ENCODE assay signal across 12 cellular contexts in genomic region chr10:93498196-93498595, GRCh38. TPM values are rescaled to one million over a fixed set of nuclear protein-coding genes. Genes with fewer than 3 reads are reported as not detected.
A peak's percentile ranks its signal among the peaks of the same experiment; 100 is the strongest.
DNase-seq lines count a peak whose midpoint lies in the region; ATAC-seq and TF ChIP-seq lines count a peak whose summit lies in the region.
"Had no signal": no experiment of that assay in that cellular context is flagged by ENCODE, and none has a peak within 500 bp of the region (broad histone marks: within the 10 kb centered on the region; RNA-seq: fewer than 3 reads in every experiment).

No MANE protein-coding gene starts in this region.

- no peak overlapping the region for H3K27ac ChIP-seq in SK-N-SH (ENCODE audit: low read depth in 2 of 2, low read length in 1 of 2)
- H3K27ac ChIP-seq: testis had no signal

- peaks cover 64% of the 10 kb centered on the region for H3K79me2 ChIP-seq in SK-N-SH (ENCODE audit: insufficient read depth)

- peaks cover 18 to 23% (median 18%) of the 10 kb centered on the region in 3 donors for H3K4me1 Mint-ChIP-seq in IgD-negative memory B cell
- H3K4me1 Mint-ChIP-seq in activated naive CD8-positive, alpha-beta T cell treated with anti-CD3 and anti-CD28 coated beads for 36 hours, result peaks cover 25% of the 10 kb centered on the region

- no peak for TF ChIP-seq EP300 in SK-N-SH (IDR thresholded peaks at IDR 0.05; ENCODE audit: borderline replicate concordance in 1 of 2, low read depth in 1 of 2, low read length in 1 of 2)

- H3K4me2 ChIP-seq in SK-N-SH, result peak overlapping the region; percentile 87; the same call in 1 of the 2 replicates

- DNase-seq in SK-N-SH, result no peak
- no peak for DNase-seq in activated naive CD8-positive, alpha-beta T cell treated with anti-CD3 and anti-CD28 coated beads for 36 hours
- no peak for DNase-seq in NCI-H524 (lab: John Stamatoyannopoulos, UW)
- DNase-seq: 8988T; effector memory CD4-positive, alpha-beta T cell; GF-D8; testis had no signal

- no peaks in the 10 kb centered on the region for H4K20me1 ChIP-seq in SK-N-SH (ENCODE audit: insufficient read depth)

- ATAC-seq in SK-N-SH treated with all-trans-retinoic acid at 6 μM for 48 hours (no peak), GM18505 (IDR thresholded peaks at IDR 0.05; ENCODE audit: unreplicated experiment) (no peak), HG03378 (IDR thresholded peaks at IDR 0.05; ENCODE audit: unreplicated experiment) (no peak)

- H3K9me3 ChIP-seq in SK-N-SH, result no peaks in the 10 kb centered on the region
- H3K9me3 ChIP-seq in neuron (ENCODE audit: low read length), result no peaks in the 10 kb centered on the region
- H3K9me3 ChIP-seq: testis had no signal

- H2AFZ ChIP-seq in SK-N-SH (ENCODE audit: low read depth), result no peak overlapping the region
- no peak overlapping the region for H2AFZ ChIP-seq in neuron (ENCODE audit: low read depth, low read length)

- no peaks in the 10 kb centered on the region for H3K36me3 Mint-ChIP-seq in IgD-negative memory B cell
- H3K36me3 Mint-ChIP-seq in activated naive CD8-positive, alpha-beta T cell treated with anti-CD3 and anti-CD28 coated beads for 36 hours, result peaks cover 25% of the 10 kb centered on the region

- H3K9ac ChIP-seq in SK-N-SH, result no peak overlapping the region

- no peaks in the 10 kb centered on the region for H3F3A ChIP-seq in SK-N-SH (replicated peaks; ENCODE audit: insufficient read depth)

- H3K4me3 ChIP-seq in SK-N-SH (ENCODE audit: low read depth in 2 of 2, low read length in 1 of 2) (0 out of 4 replicates have a peak overlapping the region, but pooled peaks of 1 of the 2 experiments have one; percentile 81), neuron (ENCODE audit: low read length) (peak overlapping the region; percentile 0)
- H3K4me3 ChIP-seq: testis had no signal

- CTCF ChIA-PET in SK-N-SH (lab: Yijun Ruan, JAX), result interaction anchor here (1.0 kb wide), 1 partner anchor 16 kb away, joined by 3 read pairs; no protein-coding TSS in a partner anchor

- H3K27me3 Mint-ChIP-seq in IgD-negative memory B cell, result no peaks in the 10 kb centered on the region
- peaks cover 8% of the 10 kb centered on the region for H3K27me3 Mint-ChIP-seq in activated naive CD8-positive, alpha-beta T cell treated with anti-CD3 and anti-CD28 coated beads for 36 hours

- H3K36me3 ChIP-seq in SK-N-SH (replicated peaks in 1 of 2; ENCODE audit: control insufficient read depth in 1 of 2, insufficient read depth in 2 of 2, low read length in 1 of 2) (peaks cover 3% of the 10 kb centered on the region in 2 experiments), neuron (ENCODE audit: insufficient read depth, low read length) (peaks cover 12% of the 10 kb centered on the region)

- peak overlapping the region; percentile 85 to 97 (median 89) for H3K4me3 Mint-ChIP-seq in IgD-negative memory B cell
- H3K4me3 Mint-ChIP-seq in activated naive CD8-positive, alpha-beta T cell treated with anti-CD3 and anti-CD28 coated beads for 36 hours, result peak overlapping the region; percentile 90

- no peak for TF ChIP-seq CTCF in SK-N-SH (IDR thresholded peaks at IDR 0.05)

- no peaks in the 10 kb centered on the region for H3K9me2 ChIP-seq in SK-N-SH

- peaks cover 0 to 4% of the 10 kb centered on the region in 2 experiments; a peak in 3 of 4 replicates for H3K4me1 ChIP-seq in SK-N-SH (ENCODE audit: control insufficient read depth in 1 of 2, insufficient read depth in 2 of 2, low read depth in 1 of 2, low read length in 1 of 2)
- peaks cover 6% of the 10 kb centered on the region for H3K4me1 ChIP-seq in neuron (ENCODE audit: insufficient read depth, low read length)
- H3K4me1 ChIP-seq: testis had no signal

- 88% methylated on average over 5 of the region's 5 CpGs for WGBS in SK-N-SH (ENCODE audit: low lambda C conversion rate)

- no peak for TF ChIP-seq POLR2A in GM18505 (IDR thresholded peaks at IDR 0.05; ENCODE audit: borderline replicate concordance, extremely low read depth, insufficient read depth, insufficient read length)

- TF ChIP-seq RAD21 in SK-N-SH (IDR thresholded peaks at IDR 0.05; ENCODE audit: low read length), result no peak

- peak overlapping the region; percentile 8 to 82 (median 37) for H3K27ac Mint-ChIP-seq in IgD-negative memory B cell
- no peak overlapping the region for H3K27ac Mint-ChIP-seq in activated naive CD8-positive, alpha-beta T cell treated with anti-CD3 and anti-CD28 coated beads for 36 hours

- no peaks in the 10 kb centered on the region for H3K9me3 Mint-ChIP-seq in IgD-negative memory B cell
- no peaks in the 10 kb centered on the region for H3K9me3 Mint-ChIP-seq in activated naive CD8-positive, alpha-beta T cell treated with anti-CD3 and anti-CD28 coated beads for 36 hours

- H3K27me3 ChIP-seq in SK-N-SH (ENCODE audit: insufficient read depth) (no peaks in the 10 kb centered on the region), neuron (ENCODE audit: insufficient read depth, low read length) (no peaks in the 10 kb centered on the region)
- H3K27me3 ChIP-seq: testis had no signal

- POLR2A ChIA-PET in SK-N-SH (lab: Yijun Ruan, JAX), result no interaction called here

TF ChIP-seq in SK-N-SH, 30 proteins besides CTCF, POLR2A, EP300 and RAD21 (continues in another document):
- TF ChIP-seq IRF3 (IDR thresholded peaks at IDR 0.05; ENCODE audit: low read depth, low read length) (no peak), RXRA (IDR thresholded peaks at IDR 0.05; ENCODE audit: borderline replicate concordance, low read depth) (no peak), RCOR1 (IDR thresholded peaks at IDR 0.05; ENCODE audit: low read length) (no peak), PBX3 (IDR thresholded peaks at IDR 0.05) (no peak)

TF ChIP-seq in SK-N-SH treated with all-trans-retinoic acid at 6 μM for 48 hours, 23 proteins besides CTCF, POLR2A, EP300 and RAD21:
- TF ChIP-seq ZNF565 (CRISPR knock-in tag; conservative IDR thresholded peaks at IDR 0.05; ENCODE audit: low read depth) (no peak), BACH2 (CRISPR knock-in tag; IDR thresholded peaks at IDR 0.05; ENCODE audit: borderline replicate concordance) (no peak), TOX (CRISPR knock-in tag; IDR thresholded peaks at IDR 0.05; ENCODE audit: borderline replicate concordance) (no peak), ARNTL (CRISPR knock-in tag; IDR thresholded peaks at IDR 0.05; ENCODE audit: borderline replicate concordance, low read depth) (no peak), PATZ1 (CRISPR knock-in tag; IDR thresholded peaks at IDR 0.05; ENCODE audit: borderline replicate concordance) (no peak), POU6F1 (CRISPR knock-in tag; IDR thresholded peaks at IDR 0.05; ENCODE audit: borderline replicate concordance, low read depth) (no peak), ZNF8 (CRISPR knock-in tag; IDR thresholded peaks at IDR 0.05) (no peak), SNAI2 (CRISPR knock-in tag; IDR thresholded peaks at IDR 0.05) (no peak), PPARA (CRISPR knock-in tag; IDR thresholded peaks at IDR 0.05; ENCODE audit: borderline replicate concordance) (no peak)
TF ChIP-seq in SK-N-SH treated with all-trans-retinoic acid at 6 μM for 48 hours: peak in this region for 0.

RNA-seq across cellular contexts. Expression of gene CEP55, which starts 1.8 kb away (rescaled TPM):
- 9.8 and 11.3 TPM in 2 replicates for polyA plus RNA-seq in SK-N-SH (2012; rRNA removed)
- 14.8 and 16.8 TPM in 2 replicates for polyA plus RNA-seq in SK-N-SH (2012; cell fraction: cytosol; rRNA removed)
- polyA plus RNA-seq in SK-N-SH (2012; cell fraction: nucleus; rRNA removed), result 3.9 and 8.0 TPM in 2 replicates
- polyA plus RNA-seq in IgD-negative memory B cell, result 0.53 TPM
- 10 to 100 TPM; 47.6 to 52.0 TPM for total RNA-seq in activated naive CD8-positive, alpha-beta T cell treated with anti-CD3 and anti-CD28 coated beads for 36 hours

RNA-seq across cellular contexts. Expression of gene MYOF, which starts 16.1 kb away (rescaled TPM):
- polyA plus RNA-seq in SK-N-SH (2012; rRNA removed) (103 and 134 TPM in 2 replicates), IgD-negative memory B cell (not detected)
- polyA plus RNA-seq in SK-N-SH (2012; cell fraction: cytosol; rRNA removed), result 116 and 117 TPM in 2 replicates
- 121 and 175 TPM in 2 replicates for polyA plus RNA-seq in SK-N-SH (2012; cell fraction: nucleus; rRNA removed)
- 10 to 100 TPM; 22.1 to 22.8 TPM for total RNA-seq in activated naive CD8-positive, alpha-beta T cell treated with anti-CD3 and anti-CD28 coated beads for 36 hours

Comparison
In these comparisons a context has a peak if more than half of its experiments do, and no peak if none do; other contexts are left out.
1. RNA of gene MYOF, which starts 16.1 kb away (polyA plus RNA-seq): 103 to 175 TPM in SK-N-SH; not detected in IgD-negative memory B cell (single experiment); every median in the first group is over 100 times any median in the second.